1 cellular context compared by ENCODE assay signal in genomic region chr11:8685306-8685705, GRCh38.
TF ChIP-seq lines count a peak whose summit lies in the region.

No MANE protein-coding gene starts in this region.

TF ChIP-seq in HCT116, 20 proteins besides CTCF, POLR2A, EP300 and RAD21 (continued from another document):
- no peak for TF ChIP-seq ELF1 (IDR thresholded peaks at IDR 0.05; ENCODE audit: borderline replicate concordance, low read depth)
- no peak for TF ChIP-seq SP1 (IDR thresholded peaks at IDR 0.05; ENCODE audit: low read depth)
- no peak for TF ChIP-seq CBX3 (IDR thresholded peaks at IDR 0.05; ENCODE audit: low read depth)
- TF ChIP-seq FOSL1 (IDR thresholded peaks at IDR 0.05; ENCODE audit: low read depth) = no peak
- TF ChIP-seq EZH2phosphoT487 (IDR thresholded peaks at IDR 0.05; ENCODE audit: borderline replicate concordance) = no peak
- no peak for TF ChIP-seq YY1 (IDR thresholded peaks at IDR 0.05; ENCODE audit: extremely low read depth, insufficient replicate concordance, low read depth, low read length)
TF ChIP-seq in HCT116: peak in this region for 0.
